ENCODE assay signal across 20 cellular contexts in genomic region chr5:145975001-145975360, GRCh38. TPM values are rescaled to one million over a fixed set of nuclear protein-coding genes. Genes with fewer than 3 reads are reported as not detected.
DNase-seq lines count a peak whose midpoint lies in the region; ATAC-seq, FAIRE-seq and TF ChIP-seq lines count a peak whose summit lies in the region.
"Had no signal": no experiment of that assay in that cellular context is flagged by ENCODE, and none has a peak within 500 bp of the region (broad histone marks: within the 10 kb centered on the region; RNA-seq: fewer than 3 reads in every experiment).

No MANE protein-coding gene starts in this region.

- H3K27me3 ChIP-seq in pancreas = no peaks in the 10 kb centered on the region
- H3K27me3 ChIP-seq: uterus had no signal

- no peaks in the 10 kb centered on the region for H3K4me1 Mint-ChIP-seq in activated naive CD4-positive, alpha-beta T cell treated with anti-CD3 and anti-CD28 coated beads, Interleukin-2, amount 10 ng/mL, durations not matched to agents 7 days and 5 days
- H3K4me1 Mint-ChIP-seq: CD14-positive monocyte, IgD-negative memory B cell, immature natural killer cell had no signal

- POLR2A ChIA-PET in RWPE1 (lab: Yijun Ruan, JAX; ENCODE audit: low non-redundant PET) = no interaction called here

- H3K9me3 ChIP-seq in pancreas = no peaks in the 10 kb centered on the region
- H3K9me3 ChIP-seq: lower lobe of right lung, uterus had no signal

- H3K9me3 Mint-ChIP-seq in activated naive CD4-positive, alpha-beta T cell treated with anti-CD3 and anti-CD28 coated beads, Interleukin-2, amount 10 ng/mL, durations not matched to agents 7 days and 5 days = no peaks in the 10 kb centered on the region
- H3K9me3 Mint-ChIP-seq: IgD-negative memory B cell had no signal

- intact Hi-C loops in left cardiac atrium (cut with DNase I) = no loop called here
- intact Hi-C loops in pancreas (cut with DNase I) = no loop called here

- CTCF ChIA-PET in RWPE1 (lab: Yijun Ruan, JAX) = interaction anchor here (0.8 to 1.1 kb wide), 2 partner anchors 36 to 37 kb away, joined by 3 read pairs; no protein-coding TSS in a partner anchor
- CTCF ChIA-PET in activated naive CD4-positive, alpha-beta T cell treated with anti-CD3 and anti-CD28 coated beads, Interleukin-2, amount 10 ng/mL, durations not matched to agents 7 days and 5 days (lab: Charles Lee) = no interaction called here

- DNase-seq in COLO668 (lab: John Stamatoyannopoulos, UW; ENCODE audit: unreplicated experiment) = peak; percentile 4
- no peak for DNase-seq in RWPE1 (ENCODE audit: low spot score)
- DNase-seq in left cardiac atrium = no peak
- DNase-seq in pancreas = peak in 5 of 6 donors; percentile 24 to 55 (median 37)
- no peak for DNase-seq in activated naive CD4-positive, alpha-beta T cell treated with anti-CD3 and anti-CD28 coated beads, Interleukin-2, amount 10 ng/mL, durations not matched to agents 7 days and 5 days
- DNase-seq in KG1 (lab: John Stamatoyannopoulos, UW) = no peak
- DNase-seq: activated CD8-positive, alpha-beta memory T cell treated with anti-CD3 and anti-CD28 coated beads, Interleukin-2, amount 50 U/mL, for 4 hours; activated effector memory CD4-positive, alpha-beta T cell treated with Interleukin-2 at 50 U/mL for 16 hours; DMS 273 treated with DMSO at 0.1 percent for 48 hours; immature natural killer cell; lower lobe of right lung; NCI-H1436; NCI-H524; occipital lobe had no signal

- no peak overlapping the region for H3K4me3 ChIP-seq in pancreas
- H3K4me3 ChIP-seq: lower lobe of right lung, uterus had no signal

- peak overlapping the region; percentile 73 for H3K27ac ChIP-seq in RWPE1
- H3K27ac ChIP-seq in pancreas = peak overlapping the region in 3 of 4 donors; percentile 16 to 79 (median 19)
- H3K27ac ChIP-seq: lower lobe of right lung, uterus had no signal

- 36% methylated on average over 3 of the region's 3 CpGs for WGBS in pancreas, 2 donors

- peaks cover 41 to 50% (median 47%) of the 10 kb centered on the region in 3 donors for H3K4me1 ChIP-seq in pancreas
- H3K4me1 ChIP-seq: lower lobe of right lung, uterus had no signal

- ATAC-seq in left cardiac atrium = peak; percentile 18 to 20
- ATAC-seq in pancreas = peak in 3 of 4 donors; percentile 5 to 67 (median 51)
- no peak for ATAC-seq in HG03196 (IDR thresholded peaks at IDR 0.05; ENCODE audit: unreplicated experiment)
- ATAC-seq in GM18870 (IDR thresholded peaks at IDR 0.05; ENCODE audit: unreplicated experiment) = no peak
- ATAC-seq: lower lobe of right lung had no signal

- no peak overlapping the region for H3K27ac Mint-ChIP-seq in activated naive CD4-positive, alpha-beta T cell treated with anti-CD3 and anti-CD28 coated beads, Interleukin-2, amount 10 ng/mL, durations not matched to agents 7 days and 5 days
- H3K27ac Mint-ChIP-seq: CD14-positive monocyte, IgD-negative memory B cell, immature natural killer cell had no signal

- FAIRE-seq in pancreas (lab: Jason Lieb, UNC) = no peak
- FAIRE-seq: GM18507 had no signal

- no peak for TF ChIP-seq CTCF in RWPE1 (conservative IDR thresholded peaks at IDR 0.05; ENCODE audit: low read depth)
- TF ChIP-seq CTCF in pancreas (IDR thresholded peaks at IDR 0.05) = no peak

- no peak overlapping the region for H3K4me3 Mint-ChIP-seq in activated naive CD4-positive, alpha-beta T cell treated with anti-CD3 and anti-CD28 coated beads, Interleukin-2, amount 10 ng/mL, durations not matched to agents 7 days and 5 days
- H3K4me3 Mint-ChIP-seq: CD14-positive monocyte, IgD-negative memory B cell, immature natural killer cell had no signal

- no peaks in the 10 kb centered on the region for H3K36me3 ChIP-seq in pancreas
- H3K36me3 ChIP-seq: lower lobe of right lung, uterus had no signal

- no peaks in the 10 kb centered on the region for H3K36me3 Mint-ChIP-seq in activated naive CD4-positive, alpha-beta T cell treated with anti-CD3 and anti-CD28 coated beads, Interleukin-2, amount 10 ng/mL, durations not matched to agents 7 days and 5 days
- H3K36me3 Mint-ChIP-seq: CD14-positive monocyte, IgD-negative memory B cell, immature natural killer cell had no signal

- H3K27me3 Mint-ChIP-seq in activated naive CD4-positive, alpha-beta T cell treated with anti-CD3 and anti-CD28 coated beads, Interleukin-2, amount 10 ng/mL, durations not matched to agents 7 days and 5 days = peaks cover 4% of the 10 kb centered on the region
- H3K27me3 Mint-ChIP-seq: IgD-negative memory B cell had no signal

RNA-seq across cellular contexts. Expression of gene SH3RF2, which starts 38.6 kb away (rescaled TPM):
- total RNA-seq in left cardiac atrium = 100 to 1,000 TPM in 1 of 2 donors, 10 to 100 TPM in 1; 56.2 to 179 TPM
- total RNA-seq in pancreas = 10 to 100 TPM in 5 of 6 donors, 1 to 10 TPM in 1; 6.3 to 18.0 (median 12.8) TPM
- 10 to 100 TPM; 10.3 to 22.4 TPM for polyA plus RNA-seq in pancreas
- polyA plus RNA-seq: CD14-positive monocyte, IgD-negative memory B cell, immature natural killer cell had no signal

Comparison
In these comparisons a context has a peak if more than half of its experiments do, and no peak if none do; other contexts are left out.
1. DNase-seq: peak in COLO668 (single experiment) and pancreas (5 of 6); none in RWPE1 (single experiment), left cardiac atrium (single experiment), activated naive CD4-positive, alpha-beta T cell treated with anti-CD3 and anti-CD28 coated beads, Interleukin-2, amount 10 ng/mL, durations not matched to agents 7 days and 5 days (single experiment) and KG1 (single experiment).
2. ATAC-seq: peak in left cardiac atrium (2 of 2) and pancreas (3 of 4); none in HG03196 (single experiment) and GM18870 (single experiment).